Comparison of ENCODE assay signal across 29 cellular contexts in the genomic region with DNA sequence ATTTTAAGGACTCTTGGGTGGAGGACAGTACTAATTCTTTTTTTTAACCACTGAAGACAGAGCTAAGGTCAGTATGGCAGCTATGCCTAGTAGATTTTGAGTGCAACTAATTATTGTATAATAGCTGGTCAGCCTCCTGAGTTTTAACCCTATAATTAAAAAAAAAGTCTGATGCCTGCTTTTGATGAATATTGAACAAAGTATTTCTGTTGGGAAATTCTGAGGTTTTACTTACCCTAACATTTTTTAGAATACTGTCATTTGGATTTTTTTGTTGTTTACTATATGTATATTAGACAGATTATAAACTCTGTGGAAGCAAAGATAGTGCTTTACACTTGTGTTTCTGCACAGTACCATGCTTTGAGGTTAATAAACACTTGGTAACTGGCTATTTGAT.
"Had no signal": no experiment of that assay in that cellular context is flagged by ENCODE, and none has a peak within 500 bp of the region (broad histone marks: within the 10 kb centered on the region; RNA-seq: fewer than 3 reads in every experiment).

No MANE protein-coding gene starts in this region.

- H3K27me3 Mint-ChIP-seq: activated CD4-positive, alpha-beta memory T cell treated with anti-CD3 and anti-CD28 coated beads for 36 hours; activated CD4-positive, alpha-beta T cell treated with anti-CD3 and anti-CD28 coated beads, Interleukin-2, amount 10 ng/mL, durations not matched to agents 24 days and 14 days; activated naive CD8-positive, alpha-beta T cell treated with anti-CD3 and anti-CD28 coated beads for 36 hours had no signal

- H3K4me1 Mint-ChIP-seq: neural progenitor cell had no signal

- ATAC-seq: activated CD4-positive, CD25-positive, alpha-beta regulatory T cell treated with anti-CD3 and anti-CD28 coated beads, Interleukin-2, amount 50 U/mL, for 24 hours; activated T-cell treated with anti-CD3 and anti-CD28 coated beads, Interleukin-2, amount 50 U/mL, for 4 hours; esophagus mucosa; left lung; lower lobe of right lung; natural killer cell; psoas muscle had no signal

- H3K36me3 ChIP-seq: left lung, lower lobe of right lung, transverse colon had no signal

- H3K9me3 ChIP-seq: left lung, testis, transverse colon had no signal

- H3K27ac Mint-ChIP-seq: activated CD4-positive, alpha-beta memory T cell treated with anti-CD3 and anti-CD28 coated beads for 36 hours; activated CD4-positive, alpha-beta T cell treated with anti-CD3 and anti-CD28 coated beads, Interleukin-2, amount 10 ng/mL, durations not matched to agents 24 days and 14 days; activated naive CD8-positive, alpha-beta T cell treated with anti-CD3 and anti-CD28 coated beads for 36 hours; endodermal cell; natural killer cell; neural progenitor cell; T-helper 1 cell treated with Interleukin-12 subunit alpha and Interleukin-12 subunit beta and Interleukin-4 antibody, amounts not matched to agents 30 μg/mL and 1 μg/mL, for 36 hours had no signal

- H3K4me1 ChIP-seq: lower lobe of right lung, parathyroid adenoma, testis had no signal

- H3K27ac ChIP-seq: left lung, lower lobe of right lung, neural progenitor cell, parathyroid adenoma, psoas muscle, spleen, testis, transverse colon, WERI-Rb-1 had no signal

- H3K4me3 ChIP-seq: left lung, lower lobe of right lung, neural progenitor cell, psoas muscle, spleen, testis, transverse colon had no signal

- H3K27me3 ChIP-seq: left lung, neural progenitor cell, spleen, testis, transverse colon had no signal

- H3K9me3 Mint-ChIP-seq: activated CD4-positive, alpha-beta T cell treated with anti-CD3 and anti-CD28 coated beads, Interleukin-2, amount 10 ng/mL, durations not matched to agents 24 days and 14 days; natural killer cell; T-helper 1 cell treated with Interleukin-12 subunit alpha and Interleukin-12 subunit beta and Interleukin-4 antibody, amounts not matched to agents 30 μg/mL and 1 μg/mL, for 36 hours had no signal

- H3K36me3 Mint-ChIP-seq: natural killer cell had no signal

- H3K4me3 Mint-ChIP-seq: activated CD4-positive, alpha-beta memory T cell treated with anti-CD3 and anti-CD28 coated beads for 36 hours; activated CD4-positive, alpha-beta T cell treated with anti-CD3 and anti-CD28 coated beads, Interleukin-2, amount 10 ng/mL, durations not matched to agents 24 days and 14 days; activated naive CD8-positive, alpha-beta T cell treated with anti-CD3 and anti-CD28 coated beads for 36 hours; activated T-cell treated with anti-CD3 and anti-CD28 coated beads, Interleukin-2, amount 50 U/mL, for 4 hours; endodermal cell; natural killer cell; neural progenitor cell; T-helper 1 cell treated with Interleukin-12 subunit alpha and Interleukin-12 subunit beta and Interleukin-4 antibody, amounts not matched to agents 30 μg/mL and 1 μg/mL, for 36 hours had no signal

- DNase-seq: activated CD4-positive, alpha-beta memory T cell treated with anti-CD3 and anti-CD28 coated beads for 36 hours; activated CD4-positive, alpha-beta T cell treated with anti-CD3 and anti-CD28 coated beads, Interleukin-2, amount 10 ng/mL, durations not matched to agents 24 days and 14 days; activated CD8-positive, alpha-beta memory T cell treated with anti-CD3 and anti-CD28 coated beads, Interleukin-2, amount 50 U/mL, for 48 hours; activated effector memory CD4-positive, alpha-beta T cell treated with Interleukin-2 at 50 U/mL for 16 hours; activated naive CD4-positive, alpha-beta T cell treated with Interleukin-2 at 50 U/mL for 16 hours; activated naive CD8-positive, alpha-beta T cell treated with anti-CD3 and anti-CD28 coated beads for 36 hours; activated T-cell treated with anti-CD3 and anti-CD28 coated beads, Interleukin-2, amount 50 U/mL, for 4 hours; amniotic stem cell; caudate nucleus; endodermal cell; left lung; lower lobe of right lung; mesenchymal stem cell; natural killer cell; occipital lobe; psoas muscle; spleen; stimulated activated CD4-positive, alpha-beta T cell treated with anti-CD3 and anti-CD28 coated beads, Interleukin-2, amount 100 ng/mL, for 48 hours; stimulated activated naive CD4-positive, alpha-beta T cell treated with Interleukin-2 at 50 U/mL for 16 hours; SW 1271; T1000; testis; transverse colon; WERI-Rb-1 had no signal
